In the genomic region with DNA sequence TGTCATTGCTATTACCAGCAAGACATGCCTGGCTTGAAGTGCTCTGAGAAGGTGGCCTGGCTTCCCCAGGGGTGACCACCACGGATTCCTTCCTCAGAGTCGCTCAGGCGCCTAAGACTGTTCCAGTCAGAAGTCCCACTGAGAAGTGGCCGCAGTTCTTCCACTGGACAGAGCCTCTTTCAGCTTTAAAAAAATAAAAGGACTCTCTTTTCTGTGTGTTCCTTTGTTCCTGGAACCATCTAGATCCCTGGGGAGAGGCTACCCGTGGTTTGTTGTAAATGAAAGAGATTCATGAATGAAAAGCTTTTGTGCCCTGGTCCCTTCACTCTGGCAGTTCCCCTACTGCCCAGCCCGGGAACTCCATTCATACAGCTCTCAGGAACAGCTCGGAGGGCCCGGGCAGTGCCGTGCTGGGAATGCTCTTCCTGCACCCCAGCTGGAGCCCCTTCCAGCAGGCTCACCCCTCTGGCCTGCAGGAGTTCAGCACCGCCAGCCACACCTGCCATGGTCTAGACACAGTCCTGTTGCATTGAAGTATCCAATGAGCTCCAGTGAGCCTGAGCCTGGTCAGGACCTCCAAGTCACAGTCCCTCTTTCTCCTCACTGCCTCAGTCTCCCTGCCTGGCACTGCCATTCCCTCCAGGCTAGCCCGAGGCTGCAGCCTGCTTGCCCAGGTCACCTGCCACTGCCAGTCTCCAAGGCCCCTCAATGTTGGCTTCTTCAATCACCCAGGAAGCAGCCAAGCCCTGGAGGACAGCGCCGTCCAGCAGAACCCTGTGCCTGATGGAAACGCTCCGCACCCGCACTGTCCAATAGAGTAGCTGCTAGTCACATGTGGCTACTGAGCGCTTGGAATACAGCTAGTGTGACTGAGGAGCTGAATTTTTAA, we compare ENCODE assay signal across 8 cellular contexts.
DNase-seq lines count a peak whose midpoint lies in the region; ATAC-seq and TF ChIP-seq lines count a peak whose summit lies in the region.

No MANE protein-coding gene starts in this region.

- ATAC-seq in gastroesophageal sphincter (no peak), GM18873 (IDR thresholded peaks at IDR 0.05; ENCODE audit: low FRiP score, unreplicated experiment) (no peak), GM21423 (IDR thresholded peaks at IDR 0.05; ENCODE audit: unreplicated experiment) (no peak)

- H3K27me3 ChIP-seq in gastroesophageal sphincter (no peaks in the 10 kb centered on the region), skeletal muscle satellite cell (ENCODE audit: control insufficient read depth, insufficient read depth, low read length) (no peaks in the 10 kb centered on the region)

- WGBS in gastroesophageal sphincter (ENCODE audit: low coverage in 1 of 2), 2 donors = 84 to 85% methylated on average over 7 to 11 of the region's 17 CpGs

- peak overlapping the region; percentile 38 for H3K9ac ChIP-seq in skeletal muscle satellite cell (ENCODE audit: low read depth, low read length)

- no peak for TF ChIP-seq POLR2A in gastroesophageal sphincter (IDR thresholded peaks at IDR 0.05)

- CTCF ChIA-PET in RWPE1 (lab: Yijun Ruan, JAX) = interaction anchor here (0.6 kb wide), 2 partner anchors 42 to 209 kb away, joined by 3 read pairs; no protein-coding TSS in a partner anchor

- TF ChIP-seq EP300 in gastroesophageal sphincter (IDR thresholded peaks at IDR 0.05) = no peak

- H3K4me3 ChIP-seq in gastroesophageal sphincter (no peak overlapping the region), skeletal muscle satellite cell (ENCODE audit: low read length) (no peak overlapping the region)

- no peak for TF ChIP-seq CTCF in RWPE1 (conservative IDR thresholded peaks at IDR 0.05; ENCODE audit: low read depth)
- no peak for TF ChIP-seq CTCF in gastroesophageal sphincter (IDR thresholded peaks at IDR 0.05)

- H3K27ac ChIP-seq in RWPE1 (peak overlapping the region; percentile 73), gastroesophageal sphincter (peak overlapping the region in 3 of 4 donors; percentile 20 to 69 (median 40))

- H3K36me3 ChIP-seq in gastroesophageal sphincter = no peaks in the 10 kb centered on the region
- no peaks in the 10 kb centered on the region for H3K36me3 ChIP-seq in skeletal muscle satellite cell (ENCODE audit: insufficient read depth, low read length)

- H3K4me2 ChIP-seq in skeletal muscle satellite cell (ENCODE audit: low read length) = no peak overlapping the region

- H3K4me1 ChIP-seq in gastroesophageal sphincter = peaks cover 0 to 20% (median 0%) of the 10 kb centered on the region in 3 donors
- H3K4me1 ChIP-seq in skeletal muscle satellite cell (ENCODE audit: control insufficient read depth, insufficient read depth, low read length) = peaks cover 44% of the 10 kb centered on the region

- DNase-seq in NCI-H748 (lab: John Stamatoyannopoulos, UW; ENCODE audit: unreplicated experiment) (peak; percentile 8), NCI-H748 treated with DMSO at 0.1 percent for 48 hours (lab: John Stamatoyannopoulos, UW) (no peak), RWPE1 (ENCODE audit: low spot score) (no peak), cerebellar nuclear complex (lab: John Stamatoyannopoulos, UW) (no peak)

- POLR2A ChIA-PET in RWPE1 (lab: Yijun Ruan, JAX; ENCODE audit: low non-redundant PET) = no interaction called here

- peaks cover 0 to 13% (median 0%) of the 10 kb centered on the region in 3 donors for H3K9me3 ChIP-seq in gastroesophageal sphincter
- H3K9me3 ChIP-seq in skeletal muscle satellite cell (replicated peaks; ENCODE audit: low read length) = no peaks in the 10 kb centered on the region
